In genomic region chr1:153494976-153495535, GRCh38 we compare ENCODE assay signal across 1 cellular context.
TF ChIP-seq lines count a peak whose summit lies in the region.

No MANE protein-coding gene starts in this region.

TF ChIP-seq in GM12878, 131 proteins besides CTCF, POLR2A, EP300 and RAD21:
- no peak for TF ChIP-seq BMI1 (IDR thresholded peaks at IDR 0.05; ENCODE audit: borderline replicate concordance)
- no peak for TF ChIP-seq CREB1 (IDR thresholded peaks at IDR 0.05; ENCODE audit: low read depth)
- TF ChIP-seq NR2F1 (conservative IDR thresholded peaks at IDR 0.05), result peak; percentile 56; the same call in 1 of the 2 replicates
- TF ChIP-seq IKZF2 (IDR thresholded peaks at IDR 0.05), result 0 out of 4 replicates have a peak, but pooled peaks of 1 of the 2 experiments have one; percentile 18
- TF ChIP-seq YY1 (IDR thresholded peaks at IDR 0.05; ENCODE audit: low read depth, low read length), result 0 out of 2 replicates have a peak, but pooled peaks have one; percentile 24
- TF ChIP-seq ZBTB33 (IDR thresholded peaks at IDR 0.05), result no peak
- 0 out of 2 replicates have a peak, but pooled peaks have one; percentile 23 for TF ChIP-seq SMARCA5 (IDR thresholded peaks at IDR 0.05)
- peak; percentile 43; the same call in 1 of the 2 replicates for TF ChIP-seq RB1 (IDR thresholded peaks at IDR 0.05; ENCODE audit: borderline replicate concordance)
- TF ChIP-seq KLF5 (IDR thresholded peaks at IDR 0.05; ENCODE audit: partially characterized antibody), result no peak
- TF ChIP-seq SMAD1 (IDR thresholded peaks at IDR 0.05; ENCODE audit: low read depth, partially characterized antibody), result no peak
- TF ChIP-seq MTA3 (IDR thresholded peaks at IDR 0.05; ENCODE audit: borderline replicate concordance, low read length), result no peak
- TF ChIP-seq NFXL1 (IDR thresholded peaks at IDR 0.05; ENCODE audit: borderline replicate concordance), result no peak
- TF ChIP-seq CBX3 (IDR thresholded peaks at IDR 0.05; ENCODE audit: borderline replicate concordance, low read depth), result no peak
- 0 out of 2 replicates have a peak, but pooled peaks have one; percentile 13 for TF ChIP-seq IKZF1 (conservative IDR thresholded peaks at IDR 0.05)
- 0 out of 2 replicates have a peak, but pooled peaks have one; percentile 32 for TF ChIP-seq MEF2A (IDR thresholded peaks at IDR 0.05; ENCODE audit: insufficient read depth, low read depth, low read length)
- peak; percentile 83 for TF ChIP-seq SMC3 (IDR thresholded peaks at IDR 0.05; ENCODE audit: borderline replicate concordance, low read length)
- peak; percentile 34; the same call in 1 of the 2 replicates for TF ChIP-seq DPF2 (IDR thresholded peaks at IDR 0.05)
- TF ChIP-seq TCF3 (IDR thresholded peaks at IDR 0.05; ENCODE audit: borderline replicate concordance, insufficient read depth, low read depth, low read length), result no peak
- TF ChIP-seq STAT1 (conservative IDR thresholded peaks at IDR 0.05), result no peak
- 0 out of 2 replicates have a peak, but pooled peaks have one; percentile 36 for TF ChIP-seq NBN (IDR thresholded peaks at IDR 0.05)
- TF ChIP-seq RFX5 (IDR thresholded peaks at IDR 0.05; ENCODE audit: low read depth, low read length), result no peak
- TF ChIP-seq WRNIP1 (IDR thresholded peaks at IDR 0.05; ENCODE audit: borderline replicate concordance, low read depth, low read length), result no peak
- TF ChIP-seq CHD1 (IDR thresholded peaks at IDR 0.05; ENCODE audit: low read depth, low read length), result no peak
- no peak for TF ChIP-seq ESRRA (IDR thresholded peaks at IDR 0.05; ENCODE audit: low read length)
- 0 out of 2 replicates have a peak, but pooled peaks have one; percentile 48 for TF ChIP-seq GATAD2B (conservative IDR thresholded peaks at IDR 0.05; ENCODE audit: low read depth)
- no peak for TF ChIP-seq NR2C1 (IDR thresholded peaks at IDR 0.05)
- TF ChIP-seq ATF7 (IDR thresholded peaks at IDR 0.05; ENCODE audit: low read depth), result peak; percentile 75
- peak; percentile 31; the same call in 1 of the 2 replicates for TF ChIP-seq MTA2 (IDR thresholded peaks at IDR 0.05; ENCODE audit: low read depth)
- peak; percentile 81 for TF ChIP-seq MEF2B (IDR thresholded peaks at IDR 0.05; ENCODE audit: partially characterized antibody, poor library complexity, severe bottlenecking)
